Comparison of ENCODE assay signal across 8 cellular contexts in genomic region chr19:40596608-40597328, GRCh38. TPM values are rescaled to one million over a fixed set of nuclear protein-coding genes. Genes with fewer than 3 reads are reported as not detected.
DNase-seq lines count a peak whose midpoint lies in the region; ATAC-seq and TF ChIP-seq lines count a peak whose summit lies in the region.

No MANE protein-coding gene starts in this region.

- peak overlapping the region; percentile 69 for H3K4me3 ChIP-seq in AG04450 (ENCODE audit: low read depth, low read length)

- CTCF ChIA-PET in AG04450 (lab: Charles Lee) = interaction anchor here (1.0 to 1.8 kb wide), 3 partner anchors 48 to 292 kb away, joined by 3 to 7 read pairs (median 4); no protein-coding TSS in a partner anchor

- H3K27ac ChIP-seq in AG04450 (ENCODE audit: low read depth, low read length) = no peak overlapping the region

- POLR2A ChIA-PET in AG04450 (lab: Yijun Ruan, JAX) = no interaction called here

- intact Hi-C loops in left colon (cut with DNase I, micrococcal nuclease) = loop anchor here (5.0 to 10.0 kb wide), 2 partner anchors 62 to 134 kb away; no protein-coding TSS in a partner anchor
- intact Hi-C loops in activated T-helper 1 cell treated with anti-CD3 and anti-CD28 coated beads, Interleukin-12 subunit alpha, Interleukin-12 subunit beta, Interleukin-2, Interleukin-4 antibody, amounts not matched to agents 30 ng/mL and 10 ng/mL and 1 ng/mL, durations not matched to agents 14 hours and 24 hours and 36 hours (cut with micrococcal nuclease) = no loop called here

- DNase-seq in AG04450 (ENCODE audit: low read depth, low spot score) (no peak), HK-2 (ENCODE audit: unreplicated experiment) (peak; percentile 89), astrocyte of the hippocampus (ENCODE audit: low read depth, low spot score) (peak; percentile 83), left colon (peak in 1 of 2 donors; percentile 41), NAMALWA (ENCODE audit: low spot score) (no peak)
- DNase-seq in activated T-helper 1 cell treated with anti-CD3 and anti-CD28 coated beads, Interleukin-12 subunit alpha, Interleukin-12 subunit beta, Interleukin-2, Interleukin-4 antibody, amounts not matched to agents 30 ng/mL and 10 ng/mL and 1 ng/mL, durations not matched to agents 14 hours and 24 hours and 36 hours (ENCODE audit: low spot score) = no peak

- no peaks in the 10 kb centered on the region for H3K9me3 Mint-ChIP-seq in activated T-helper 1 cell treated with anti-CD3 and anti-CD28 coated beads, Interleukin-12 subunit alpha, Interleukin-12 subunit beta, Interleukin-2, Interleukin-4 antibody, amounts not matched to agents 30 ng/mL and 10 ng/mL and 1 ng/mL, durations not matched to agents 14 hours and 24 hours and 36 hours

- no peak for TF ChIP-seq CTCF in AG04450 (IDR thresholded peaks at IDR 0.05; ENCODE audit: low read depth, low read length)

- no peaks in the 10 kb centered on the region for H3K27me3 ChIP-seq in AG04450 (ENCODE audit: control insufficient read depth, insufficient read depth, low read length)

- peak; percentile 26 for ATAC-seq in left colon
- no peak for ATAC-seq in GM18511 (IDR thresholded peaks at IDR 0.05; ENCODE audit: unreplicated experiment)
- ATAC-seq in GM21786 (IDR thresholded peaks at IDR 0.05; ENCODE audit: unreplicated experiment) = no peak

- peaks cover 42% of the 10 kb centered on the region for H3K4me1 Mint-ChIP-seq in activated T-helper 1 cell treated with anti-CD3 and anti-CD28 coated beads, Interleukin-12 subunit alpha, Interleukin-12 subunit beta, Interleukin-2, Interleukin-4 antibody, amounts not matched to agents 30 ng/mL and 10 ng/mL and 1 ng/mL, durations not matched to agents 14 hours and 24 hours and 36 hours (ENCODE audit: low read depth)

- no peaks in the 10 kb centered on the region for H3K9me3 ChIP-seq in AG04450 (ENCODE audit: control insufficient read depth, insufficient read depth, low read length)

- H3K27me3 Mint-ChIP-seq in activated T-helper 1 cell treated with anti-CD3 and anti-CD28 coated beads, Interleukin-12 subunit alpha, Interleukin-12 subunit beta, Interleukin-2, Interleukin-4 antibody, amounts not matched to agents 30 ng/mL and 10 ng/mL and 1 ng/mL, durations not matched to agents 14 hours and 24 hours and 36 hours (ENCODE audit: insufficient read depth) = peaks cover 44% of the 10 kb centered on the region

- no peak overlapping the region for H3K27ac Mint-ChIP-seq in activated T-helper 1 cell treated with anti-CD3 and anti-CD28 coated beads, Interleukin-12 subunit alpha, Interleukin-12 subunit beta, Interleukin-2, Interleukin-4 antibody, amounts not matched to agents 30 ng/mL and 10 ng/mL and 1 ng/mL, durations not matched to agents 14 hours and 24 hours and 36 hours

- H3K36me3 Mint-ChIP-seq in activated T-helper 1 cell treated with anti-CD3 and anti-CD28 coated beads, Interleukin-12 subunit alpha, Interleukin-12 subunit beta, Interleukin-2, Interleukin-4 antibody, amounts not matched to agents 30 ng/mL and 10 ng/mL and 1 ng/mL, durations not matched to agents 14 hours and 24 hours and 36 hours (ENCODE audit: low read depth) = peaks cover 2% of the 10 kb centered on the region

- H3K4me3 Mint-ChIP-seq in activated T-helper 1 cell treated with anti-CD3 and anti-CD28 coated beads, Interleukin-12 subunit alpha, Interleukin-12 subunit beta, Interleukin-2, Interleukin-4 antibody, amounts not matched to agents 30 ng/mL and 10 ng/mL and 1 ng/mL, durations not matched to agents 14 hours and 24 hours and 36 hours = no peak overlapping the region

RNA-seq across cellular contexts. Expression of gene LTBP4, which starts 4.4 kb away (rescaled TPM):
- 41.3 and 70.3 TPM in 2 replicates for polyA plus RNA-seq in AG04450 (2011; rRNA removed)
- 41.9 and 53.5 TPM in 2 replicates for polyA minus RNA-seq in AG04450 (2011; rRNA and poly(A)+ RNA removed)
- 100 to 1,000 TPM; 183 to 192 TPM for total RNA-seq in left colon
- total RNA-seq in activated T-helper 1 cell treated with anti-CD3 and anti-CD28 coated beads, Interleukin-12 subunit alpha, Interleukin-12 subunit beta, Interleukin-2, Interleukin-4 antibody, amounts not matched to agents 30 ng/mL and 10 ng/mL and 1 ng/mL, durations not matched to agents 14 hours and 24 hours and 36 hours = 107 and 116 TPM in 2 replicates

RNA-seq across cellular contexts. Expression of gene SHKBP1, which starts 20.1 kb away (rescaled TPM):
- 42.5 and 62.7 TPM in 2 replicates for polyA plus RNA-seq in AG04450 (2011; rRNA removed)
- polyA minus RNA-seq in AG04450 (2011; rRNA and poly(A)+ RNA removed) = 65.5 and 108 TPM in 2 replicates
- total RNA-seq in left colon = 10 to 100 TPM; 64.1 to 64.3 TPM
- total RNA-seq in activated T-helper 1 cell treated with anti-CD3 and anti-CD28 coated beads, Interleukin-12 subunit alpha, Interleukin-12 subunit beta, Interleukin-2, Interleukin-4 antibody, amounts not matched to agents 30 ng/mL and 10 ng/mL and 1 ng/mL, durations not matched to agents 14 hours and 24 hours and 36 hours = 102 and 113 TPM in 2 replicates

Comparison
In these comparisons a context has a peak if more than half of its experiments do, and no peak if none do; other contexts are left out.
1. DNase-seq: peak in HK-2 (single experiment) and astrocyte of the hippocampus (single experiment); none in AG04450 (single experiment), NAMALWA (single experiment) and activated T-helper 1 cell treated with anti-CD3 and anti-CD28 coated beads, Interleukin-12 subunit alpha, Interleukin-12 subunit beta, Interleukin-2, Interleukin-4 antibody, amounts not matched to agents 30 ng/mL and 10 ng/mL and 1 ng/mL, durations not matched to agents 14 hours and 24 hours and 36 hours (single experiment).